1 cellular context compared by ENCODE assay signal in the genomic region with DNA sequence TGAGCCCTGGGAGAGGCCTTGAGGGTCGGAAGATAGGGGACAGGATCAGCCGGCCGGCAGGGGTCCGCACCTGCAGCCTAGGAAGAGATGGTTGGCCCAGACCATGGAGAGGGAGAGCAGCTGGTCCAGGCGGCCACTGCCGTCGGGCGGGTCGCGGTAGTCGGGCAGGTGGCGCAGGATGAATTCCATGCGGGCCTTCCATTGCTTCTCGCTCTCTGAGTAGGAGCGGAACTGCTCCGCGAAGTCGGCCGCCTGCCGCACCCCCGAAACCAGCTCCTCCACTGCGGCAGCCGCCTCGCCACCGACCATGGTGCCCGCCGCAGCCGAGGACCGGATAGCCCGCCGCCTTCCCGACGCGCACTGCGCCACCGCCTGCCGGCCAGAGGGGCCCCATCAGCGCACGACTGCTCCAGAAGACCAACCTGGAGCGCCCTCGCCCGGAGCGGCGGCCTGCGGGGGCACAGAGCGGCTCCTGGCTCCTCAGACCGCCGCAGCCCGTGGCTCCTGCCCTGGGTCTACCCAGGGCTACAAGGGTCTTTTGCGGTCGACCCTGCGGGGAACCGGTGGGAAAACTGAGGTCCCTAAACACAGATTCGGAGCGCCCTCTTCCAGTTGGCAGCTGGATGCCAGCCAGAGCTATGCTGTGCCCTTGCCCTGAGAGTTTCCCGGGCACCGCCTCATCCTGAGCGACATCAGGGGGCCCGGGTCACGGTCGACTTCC.
A peak's percentile ranks its signal among the peaks of the same experiment; 100 is the strongest.
TF ChIP-seq lines count a peak whose summit lies in the region.

A gene with protein sequence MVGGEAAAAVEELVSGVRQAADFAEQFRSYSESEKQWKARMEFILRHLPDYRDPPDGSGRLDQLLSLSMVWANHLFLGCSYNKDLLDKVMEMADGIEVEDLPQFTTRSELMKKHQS (minus strand): TSS at position 336 of the 721 bp plus-strand sequence. CDS start 27 bp downstream, at position 309.

TF ChIP-seq in K562, 482 proteins besides CTCF, POLR2A, EP300 and RAD21 (continued from another document and continues in another):
- TF ChIP-seq, protein P1, sequence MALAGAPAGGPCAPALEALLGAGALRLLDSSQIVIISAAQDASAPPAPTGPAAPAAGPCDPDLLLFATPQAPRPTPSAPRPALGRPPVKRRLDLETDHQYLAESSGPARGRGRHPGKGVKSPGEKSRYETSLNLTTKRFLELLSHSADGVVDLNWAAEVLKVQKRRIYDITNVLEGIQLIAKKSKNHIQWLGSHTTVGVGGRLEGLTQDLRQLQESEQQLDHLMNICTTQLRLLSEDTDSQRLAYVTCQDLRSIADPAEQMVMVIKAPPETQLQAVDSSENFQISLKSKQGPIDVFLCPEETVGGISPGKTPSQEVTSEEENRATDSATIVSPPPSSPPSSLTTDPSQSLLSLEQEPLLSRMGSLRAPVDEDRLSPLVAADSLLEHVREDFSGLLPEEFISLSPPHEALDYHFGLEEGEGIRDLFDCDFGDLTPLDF (CRISPR knock-in tag; IDR thresholded peaks at IDR 0.05): peak; percentile 52; the same call in 1 of the 2 replicates
- TF ChIP-seq, protein P2, sequence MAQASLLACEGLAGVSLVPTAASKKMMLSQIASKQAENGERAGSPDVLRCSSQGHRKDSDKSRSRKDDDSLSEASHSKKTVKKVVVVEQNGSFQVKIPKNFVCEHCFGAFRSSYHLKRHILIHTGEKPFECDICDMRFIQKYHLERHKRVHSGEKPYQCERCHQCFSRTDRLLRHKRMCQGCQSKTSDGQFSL (CRISPR knock-in tag; IDR thresholded peaks at IDR 0.05): no peak
- TF ChIP-seq, protein P2 (tag; IDR thresholded peaks at IDR 0.05): no peak
- TF ChIP-seq, protein P3, sequence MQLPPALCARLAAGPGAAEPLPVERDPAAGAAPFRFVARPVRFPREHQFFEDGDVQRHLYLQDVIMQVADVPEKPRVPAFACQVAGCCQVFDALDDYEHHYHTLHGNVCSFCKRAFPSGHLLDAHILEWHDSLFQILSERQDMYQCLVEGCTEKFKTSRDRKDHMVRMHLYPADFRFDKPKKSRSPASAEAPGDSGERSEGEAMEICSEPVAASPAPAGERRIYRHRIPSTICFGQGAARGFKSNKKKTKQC (CRISPR knock-in tag; IDR thresholded peaks at IDR 0.05): peak; percentile 90
- TF ChIP-seq, protein P4, sequence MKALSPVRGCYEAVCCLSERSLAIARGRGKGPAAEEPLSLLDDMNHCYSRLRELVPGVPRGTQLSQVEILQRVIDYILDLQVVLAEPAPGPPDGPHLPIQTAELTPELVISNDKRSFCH (CRISPR knock-in tag; IDR thresholded peaks at IDR 0.05): no peak
- TF ChIP-seq, protein P4 (tag; IDR thresholded peaks at IDR 0.05): peak; percentile 65; the same call in 1 of the 2 replicates
- peak; percentile 75; the same call in 1 of the 2 replicates for TF ChIP-seq NFRKB (IDR thresholded peaks at IDR 0.05; ENCODE audit: low read depth)
- TF ChIP-seq HDAC1 (IDR thresholded peaks at IDR 0.05): peak in 1 of 2 experiments; percentile 60; a peak in 2 of 4 replicates
- no peak for TF ChIP-seq HDGF (IDR thresholded peaks at IDR 0.05)
- peak; percentile 31; the same call in 1 of the 2 replicates for TF ChIP-seq TEAD4 (IDR thresholded peaks at IDR 0.05; ENCODE audit: low read length)
- peak; percentile 90; the same call in 1 of the 2 replicates for TF ChIP-seq TEAD4 (CRISPR knock-in tag; IDR thresholded peaks at IDR 0.05; ENCODE audit: borderline replicate concordance)
- 0 out of 2 replicates have a peak, but pooled peaks have one; percentile 33 for TF ChIP-seq LARP7 (IDR thresholded peaks at IDR 0.05)
- TF ChIP-seq GTF2F1 (IDR thresholded peaks at IDR 0.05; ENCODE audit: low read depth, low read length): peak; percentile 58; the same call in 1 of the 2 replicates
- no peak for TF ChIP-seq NFE2L1 (tag; IDR thresholded peaks at IDR 0.05; ENCODE audit: borderline replicate concordance, low read depth)
- peak; percentile 79; the same call in 1 of the 2 replicates for TF ChIP-seq DIDO1 (tag; IDR thresholded peaks at IDR 0.05; ENCODE audit: low read depth)
- TF ChIP-seq ZFP91 (CRISPR knock-in tag; IDR thresholded peaks at IDR 0.05): 0 out of 2 replicates have a peak, but pooled peaks have one; percentile 38
- TF ChIP-seq, protein P5, sequence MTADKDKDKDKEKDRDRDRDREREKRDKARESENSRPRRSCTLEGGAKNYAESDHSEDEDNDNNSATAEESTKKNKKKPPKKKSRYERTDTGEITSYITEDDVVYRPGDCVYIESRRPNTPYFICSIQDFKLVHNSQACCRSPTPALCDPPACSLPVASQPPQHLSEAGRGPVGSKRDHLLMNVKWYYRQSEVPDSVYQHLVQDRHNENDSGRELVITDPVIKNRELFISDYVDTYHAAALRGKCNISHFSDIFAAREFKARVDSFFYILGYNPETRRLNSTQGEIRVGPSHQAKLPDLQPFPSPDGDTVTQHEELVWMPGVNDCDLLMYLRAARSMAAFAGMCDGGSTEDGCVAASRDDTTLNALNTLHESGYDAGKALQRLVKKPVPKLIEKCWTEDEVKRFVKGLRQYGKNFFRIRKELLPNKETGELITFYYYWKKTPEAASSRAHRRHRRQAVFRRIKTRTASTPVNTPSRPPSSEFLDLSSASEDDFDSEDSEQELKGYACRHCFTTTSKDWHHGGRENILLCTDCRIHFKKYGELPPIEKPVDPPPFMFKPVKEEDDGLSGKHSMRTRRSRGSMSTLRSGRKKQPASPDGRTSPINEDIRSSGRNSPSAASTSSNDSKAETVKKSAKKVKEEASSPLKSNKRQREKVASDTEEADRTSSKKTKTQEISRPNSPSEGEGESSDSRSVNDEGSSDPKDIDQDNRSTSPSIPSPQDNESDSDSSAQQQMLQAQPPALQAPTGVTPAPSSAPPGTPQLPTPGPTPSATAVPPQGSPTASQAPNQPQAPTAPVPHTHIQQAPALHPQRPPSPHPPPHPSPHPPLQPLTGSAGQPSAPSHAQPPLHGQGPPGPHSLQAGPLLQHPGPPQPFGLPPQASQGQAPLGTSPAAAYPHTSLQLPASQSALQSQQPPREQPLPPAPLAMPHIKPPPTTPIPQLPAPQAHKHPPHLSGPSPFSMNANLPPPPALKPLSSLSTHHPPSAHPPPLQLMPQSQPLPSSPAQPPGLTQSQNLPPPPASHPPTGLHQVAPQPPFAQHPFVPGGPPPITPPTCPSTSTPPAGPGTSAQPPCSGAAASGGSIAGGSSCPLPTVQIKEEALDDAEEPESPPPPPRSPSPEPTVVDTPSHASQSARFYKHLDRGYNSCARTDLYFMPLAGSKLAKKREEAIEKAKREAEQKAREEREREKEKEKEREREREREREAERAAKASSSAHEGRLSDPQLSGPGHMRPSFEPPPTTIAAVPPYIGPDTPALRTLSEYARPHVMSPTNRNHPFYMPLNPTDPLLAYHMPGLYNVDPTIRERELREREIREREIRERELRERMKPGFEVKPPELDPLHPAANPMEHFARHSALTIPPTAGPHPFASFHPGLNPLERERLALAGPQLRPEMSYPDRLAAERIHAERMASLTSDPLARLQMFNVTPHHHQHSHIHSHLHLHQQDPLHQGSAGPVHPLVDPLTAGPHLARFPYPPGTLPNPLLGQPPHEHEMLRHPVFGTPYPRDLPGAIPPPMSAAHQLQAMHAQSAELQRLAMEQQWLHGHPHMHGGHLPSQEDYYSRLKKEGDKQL (CRISPR knock-in tag; IDR thresholded peaks at IDR 0.05; ENCODE audit: borderline replicate concordance): no peak
- peak; percentile 68 for TF ChIP-seq PRDM10 (IDR thresholded peaks at IDR 0.05; ENCODE audit: partially characterized antibody)
- TF ChIP-seq CBX3 (IDR thresholded peaks at IDR 0.05; ENCODE audit: borderline replicate concordance in 1 of 2, low read length in 2 of 2): peak in 1 of 2 experiments; percentile 67; a peak in 2 of 3 replicates
- peak; percentile 61; the same call in 1 of the 2 replicates for TF ChIP-seq ATF6 (CRISPR knock-in tag; IDR thresholded peaks at IDR 0.05)
- peak; percentile 89 for TF ChIP-seq TAF7 (tag; IDR thresholded peaks at IDR 0.05)
- TF ChIP-seq MLX (CRISPR knock-in tag; conservative IDR thresholded peaks at IDR 0.05): no peak
- no peak for TF ChIP-seq GTF3C2 (IDR thresholded peaks at IDR 0.05; ENCODE audit: borderline replicate concordance, extremely low read depth, insufficient read length)
- TF ChIP-seq PHF8 (IDR thresholded peaks at IDR 0.05; ENCODE audit: borderline replicate concordance, low read length): peak; percentile 95; the same call in 1 of the 2 replicates
- peak; percentile 74 for TF ChIP-seq ZBED1 (IDR thresholded peaks at IDR 0.05)
- no peak for TF ChIP-seq SREBF2 (CRISPR knock-in tag; IDR thresholded peaks at IDR 0.05)
- TF ChIP-seq WHSC1 (IDR thresholded peaks at IDR 0.05; ENCODE audit: low read length): no peak
